ENCODE assay signal across 16 cellular contexts in the genomic region with DNA sequence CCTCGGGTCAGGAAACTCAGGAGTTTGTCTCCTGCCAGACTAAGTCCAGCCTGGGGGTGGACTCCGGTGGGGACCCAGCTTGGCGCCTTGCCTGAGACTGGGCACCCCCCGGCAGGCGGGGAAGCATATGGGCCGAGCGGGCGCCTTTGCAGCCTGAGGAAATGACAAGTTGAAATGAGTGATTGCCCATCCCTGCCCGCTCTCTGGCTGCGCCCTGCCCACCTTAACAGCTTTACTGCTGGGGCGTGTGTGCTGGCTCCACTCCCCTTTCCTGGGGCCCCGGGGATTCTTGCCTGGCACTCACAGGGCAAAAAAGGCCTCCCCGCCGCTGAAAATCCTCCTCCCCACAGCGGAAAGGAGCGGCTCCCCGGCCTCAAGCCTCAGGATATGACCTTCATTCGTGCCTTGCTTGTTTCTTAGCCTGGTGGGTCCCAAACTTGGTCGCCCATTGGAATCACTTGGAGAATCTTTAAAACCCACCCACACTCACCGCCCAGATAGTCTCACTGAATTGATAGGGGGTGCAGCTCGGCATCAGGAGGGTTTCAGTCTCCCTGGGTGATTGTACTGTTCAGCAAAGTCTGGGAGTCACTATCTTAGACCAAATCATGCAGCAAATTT. TPM values are rescaled to one million over a fixed set of nuclear protein-coding genes. Genes with fewer than 3 reads are reported as not detected.
DNase-seq lines count a peak whose midpoint lies in the region; ATAC-seq and TF ChIP-seq lines count a peak whose summit lies in the region.
"Had no signal": no experiment of that assay in that cellular context is flagged by ENCODE, and none has a peak within 500 bp of the region (broad histone marks: within the 10 kb centered on the region; RNA-seq: fewer than 3 reads in every experiment).

No MANE protein-coding gene starts in this region.

- H3K27ac ChIP-seq in osteoblast (ENCODE audit: low read depth, low read length) = no peak overlapping the region
- H3K27ac ChIP-seq: C4-2B, uterus had no signal

- H3K4me1 ChIP-seq in Caco-2 (peaks cover 30% of the 10 kb centered on the region), osteoblast (ENCODE audit: insufficient read depth, low read length) (no peaks in the 10 kb centered on the region)

- CTCF ChIA-PET in Caco-2 (lab: Charles Lee) = interaction anchor here (0.7 kb wide), 3 partner anchors 18 to 476 kb away, joined by 3 to 4 read pairs (median 4); no protein-coding TSS in a partner anchor

- H2AFZ ChIP-seq in osteoblast (ENCODE audit: low read length) = peak overlapping the region; percentile 35

- peaks cover 9% of the 10 kb centered on the region for H3K36me3 ChIP-seq in Caco-2 (ENCODE audit: control insufficient read depth, insufficient read depth, low read length)
- H3K36me3 ChIP-seq in osteoblast (ENCODE audit: insufficient read depth, low read length) = no peaks in the 10 kb centered on the region
- H3K36me3 ChIP-seq: uterus had no signal

- H3K79me2 ChIP-seq in osteoblast (ENCODE audit: insufficient read depth, low read length) = no peaks in the 10 kb centered on the region

- intact Hi-C loops in Caco-2 (cut with micrococcal nuclease; ENCODE audit: unreplicated experiment) = no loop called here

- no peak for ATAC-seq in GM21619 (IDR thresholded peaks at IDR 0.05; ENCODE audit: unreplicated experiment)
- no peak for ATAC-seq in GM18870 (IDR thresholded peaks at IDR 0.05; ENCODE audit: unreplicated experiment)
- no peak for ATAC-seq in HG03097 (IDR thresholded peaks at IDR 0.05; ENCODE audit: low FRiP score, unreplicated experiment)

- H3K4me1 Mint-ChIP-seq in Caco-2 (ENCODE audit: low read depth, unreplicated experiment) = peaks cover 22% of the 10 kb centered on the region

- no peaks in the 10 kb centered on the region for H3K9me3 Mint-ChIP-seq in Caco-2 (ENCODE audit: unreplicated experiment)
- H3K9me3 Mint-ChIP-seq: activated CD4-positive, alpha-beta memory T cell treated with anti-CD3 and anti-CD28 coated beads for 36 hours had no signal

- H3K27ac Mint-ChIP-seq in Caco-2 (ENCODE audit: unreplicated experiment) = peak overlapping the region; percentile 39
- H3K27ac Mint-ChIP-seq: activated CD4-positive, alpha-beta memory T cell treated with anti-CD3 and anti-CD28 coated beads for 36 hours had no signal

- H3K4me3 ChIP-seq in Caco-2 (ENCODE audit: low read depth, low read length) (peak overlapping the region; percentile 50), osteoblast (ENCODE audit: insufficient read depth, low read length) (peak overlapping the region; percentile 56)

- no peaks in the 10 kb centered on the region for H3K27me3 ChIP-seq in Caco-2 (replicated peaks; ENCODE audit: control insufficient read depth, insufficient read depth, low read length)
- H3K27me3 ChIP-seq in osteoblast (ENCODE audit: insufficient read depth, low read length) = peaks cover 31% of the 10 kb centered on the region
- H3K27me3 ChIP-seq: uterus had no signal

- no peak for TF ChIP-seq CTCF in Caco-2 (IDR thresholded peaks at IDR 0.05; ENCODE audit: insufficient read depth in 1 of 2, low read depth in 1 of 2, low read length in 1 of 2, severe bottlenecking in 1 of 2, unreplicated experiment in 1 of 2)
- no peak for TF ChIP-seq CTCF in osteoblast (IDR thresholded peaks at IDR 0.05; ENCODE audit: extremely low read depth, low read depth, low read length)

- no peaks in the 10 kb centered on the region for H3K36me3 Mint-ChIP-seq in Caco-2 (ENCODE audit: insufficient read depth, unreplicated experiment)
- H3K36me3 Mint-ChIP-seq: activated CD4-positive, alpha-beta memory T cell treated with anti-CD3 and anti-CD28 coated beads for 36 hours had no signal

- H3K27me3 Mint-ChIP-seq in Caco-2 (ENCODE audit: insufficient read depth, unreplicated experiment) = no peaks in the 10 kb centered on the region

- BruUV-seq in Caco-2 (replicated peaks; lab: Mats Ljungman, UMichigan) = TSS peak; percentile 33

- DNase-seq in Caco-2 (peak in 1 of 2 experiments; percentile 36), RPMI7951 (ENCODE audit: low read depth) (peak; percentile 29), glomerular visceral epithelial cell (ENCODE audit: extremely low spot score) (peak; percentile 62), osteoblast (ENCODE audit: insufficient read length, low spot score, missing footprints) (peak; percentile 89), NCI-H748 (lab: John Stamatoyannopoulos, UW; ENCODE audit: unreplicated experiment) (no peak)
- DNase-seq: activated CD4-positive, alpha-beta memory T cell treated with anti-CD3 and anti-CD28 coated beads for 36 hours; activated naive CD4-positive, alpha-beta T cell treated with Interleukin-2 at 50 U/mL for 16 hours; dermis blood vessel endothelial cell; NCI-H2029; uterus had no signal

- POLR2A ChIA-PET in Caco-2 (lab: Charles Lee) = no interaction called here

- H3K4me2 ChIP-seq in osteoblast (ENCODE audit: insufficient read depth, low read length) = peak overlapping the region; percentile 32

- peak overlapping the region; percentile 80 for H3K4me3 Mint-ChIP-seq in Caco-2 (ENCODE audit: unreplicated experiment)
- H3K4me3 Mint-ChIP-seq: activated CD4-positive, alpha-beta memory T cell treated with anti-CD3 and anti-CD28 coated beads for 36 hours had no signal

- no peaks in the 10 kb centered on the region for H3K9me3 ChIP-seq in Caco-2
- H3K9me3 ChIP-seq in osteoblast (ENCODE audit: low read depth, low read length) = no peaks in the 10 kb centered on the region
- H3K9me3 ChIP-seq: uterus had no signal

- H4K20me1 ChIP-seq in osteoblast (ENCODE audit: insufficient read depth, low read length) = peaks cover 5% of the 10 kb centered on the region

RNA-seq across cellular contexts. Expression of a gene that starts 1.5 kb away (rescaled TPM):
- total RNA-seq in Caco-2 (2022) (15.4 and 21.1 TPM in 2 replicates), osteoblast (15.9 and 16.2 TPM in 2 replicates)
- 1.3 and 1.7 TPM in 2 replicates for total RNA-seq in RPMI7951 (2014; rRNA removed; shearing (Covaris generic))
- total RNA-seq: activated CD4-positive, alpha-beta memory T cell treated with anti-CD3 and anti-CD28 coated beads for 36 hours; OCI-LY7; T-helper 2 cell treated with Interferon-gamma antibody and Interleukin-4, amounts not matched to agents 100 ng/mL and 5 ng/mL, for 36 hours had no signal
